ENCODE assay signal across 1 cellular context in the genomic region with DNA sequence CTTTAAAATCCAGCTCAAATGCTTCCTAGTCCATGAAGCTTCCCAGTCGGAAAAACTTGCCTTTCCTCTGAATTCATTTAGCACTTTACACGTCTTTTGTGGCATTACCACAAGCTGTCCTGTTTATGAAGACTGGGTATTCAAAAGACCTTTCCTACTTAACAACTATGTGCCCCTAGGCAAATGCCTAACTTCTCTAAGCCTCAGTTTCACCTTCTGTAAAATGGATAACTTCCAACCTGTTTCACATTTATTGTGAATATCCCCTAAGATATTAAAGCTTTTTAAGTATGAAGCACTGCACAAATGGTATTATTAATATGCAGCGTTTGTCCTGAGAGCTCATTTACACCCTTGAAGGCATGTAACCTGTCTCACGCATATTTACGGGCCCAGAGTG.
TF ChIP-seq lines count a peak whose summit lies in the region.

No MANE protein-coding gene starts in this region.

TF ChIP-seq in liver, 16 proteins besides CTCF, POLR2A, EP300 and RAD21 (continued from another document):
- TF ChIP-seq REST (IDR thresholded peaks at IDR 0.05): no peak
- no peak for TF ChIP-seq YY1 (IDR thresholded peaks at IDR 0.05)
- TF ChIP-seq TAF1 (conservative IDR thresholded peaks at IDR 0.05): no peak
- no peak for TF ChIP-seq ZBTB33 (IDR thresholded peaks at IDR 0.05)
- no peak for TF ChIP-seq FOXA2 (IDR thresholded peaks at IDR 0.05)
